In genomic region chr3:71537211-71537611, GRCh38 we compare ENCODE assay signal across 1 cellular context.
TF ChIP-seq lines count a peak whose summit lies in the region.

No MANE protein-coding gene starts in this region.

TF ChIP-seq in K562, 482 proteins besides CTCF, POLR2A, EP300 and RAD21:
- 0 out of 2 replicates have a peak, but pooled peaks have one; percentile 7 for TF ChIP-seq FOSL1 (tag; conservative IDR thresholded peaks at IDR 0.05)
- no peak for TF ChIP-seq FOXK2 (conservative IDR thresholded peaks at IDR 0.05 in 1 of 2, IDR thresholded peaks at IDR 0.05 in 1 of 2; ENCODE audit: low read depth in 2 of 2)
TF ChIP-seq in K562: peak in this region for 1.
